ENCODE assay signal across 9 cellular contexts in the genomic region with DNA sequence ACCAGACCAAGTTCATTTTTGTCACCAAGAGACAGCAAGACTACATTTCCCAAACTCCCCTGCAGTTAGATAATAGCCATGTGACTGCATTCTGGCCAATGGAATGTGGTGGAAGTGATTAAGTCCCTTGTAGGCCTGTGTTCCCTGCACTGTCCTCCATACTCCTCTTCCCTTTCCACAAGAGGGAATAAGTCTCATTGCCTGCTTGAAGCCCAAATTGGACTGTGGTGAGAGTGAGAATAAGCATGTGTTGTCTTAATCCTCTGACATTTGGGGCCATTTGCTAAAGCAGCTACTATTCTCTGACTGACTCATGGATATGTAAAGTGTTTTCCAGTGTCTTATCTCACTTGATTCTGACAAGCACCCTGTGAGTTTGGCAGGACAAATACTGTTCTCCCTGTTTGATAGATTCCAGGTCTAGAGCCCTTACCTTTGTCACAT. TPM values are rescaled to one million over a fixed set of nuclear protein-coding genes. Genes with fewer than 3 reads are reported as not detected.
DNase-seq lines count a peak whose midpoint lies in the region; ATAC-seq and TF ChIP-seq lines count a peak whose summit lies in the region.
"Had no signal": no experiment of that assay in that cellular context is flagged by ENCODE, and none has a peak within 500 bp of the region (broad histone marks: within the 10 kb centered on the region; RNA-seq: fewer than 3 reads in every experiment).

No MANE protein-coding gene starts in this region.

- no TSS peak for BruUV-seq in IMR-90 (replicated peaks; lab: Mats Ljungman, UMichigan)

- H2AFZ ChIP-seq in IMR-90 (replicated peaks; ENCODE audit: low read length, poor library complexity) = no peak overlapping the region

- dilution Hi-C loops in IMR-90 (cut with HindIII; ENCODE audit: low sequenced_read_pairs, unreplicated experiment) = no loop called here

- no peak overlapping the region for H2BK20ac ChIP-seq in IMR-90 (ENCODE audit: low read depth, low read length)

- no peak overlapping the region for H4K5ac ChIP-seq in IMR-90 (ENCODE audit: low read depth, low read length)

- POLR2A ChIA-PET in IMR-90 (lab: Charles Lee; ENCODE audit: unreplicated experiment) = no interaction called here

- in situ Hi-C loops in IMR-90 (cut with MboI; ENCODE audit: low sequenced_read_pairs) = no loop called here
- in situ Hi-C loops in brain microvascular endothelial cell (cut with HindIII; ENCODE audit: low pct_ligation_motif_present, low sequenced_read_pairs) = no loop called here

- no peak for TF ChIP-seq RAD21 in IMR-90 (IDR thresholded peaks at IDR 0.05; ENCODE audit: low read length)

- H2BK120ac ChIP-seq in IMR-90 (ENCODE audit: low read depth, low read length) = no peak overlapping the region

- no peak overlapping the region for H2AK5ac ChIP-seq in IMR-90 (ENCODE audit: low read depth, low read length)

- no peak overlapping the region for H2BK15ac ChIP-seq in IMR-90 (ENCODE audit: low read depth, low read length)

- H3K4me2 ChIP-seq in IMR-90 (ENCODE audit: low read depth, low read length) = no peak overlapping the region

- H3K79me1 ChIP-seq in IMR-90 (ENCODE audit: low read depth in 1 of 2, low read length in 2 of 2) = no peaks in the 10 kb centered on the region

- H3K27me3 ChIP-seq in IMR-90 (ENCODE audit: control insufficient read depth, insufficient read depth, low read length) (no peaks in the 10 kb centered on the region), brain microvascular endothelial cell (replicated peaks) (no peaks in the 10 kb centered on the region), left lung (peaks cover 0 to 10% of the 10 kb centered on the region in 2 donors)
- H3K27me3 ChIP-seq: SJCRH30 had no signal

- no peak overlapping the region for H3K14ac ChIP-seq in IMR-90 (replicated peaks; ENCODE audit: low read depth, low read length)

- no peak overlapping the region for H3K9ac ChIP-seq in IMR-90 (ENCODE audit: low read depth, low read length)

- no peaks in the 10 kb centered on the region for H3K9me1 ChIP-seq in IMR-90 (ENCODE audit: insufficient read depth, low read length)

- H3K36me3 ChIP-seq in IMR-90 (ENCODE audit: control insufficient read depth, insufficient read depth, low read length) = no peaks in the 10 kb centered on the region
- H3K36me3 ChIP-seq in brain microvascular endothelial cell (replicated peaks) = no peaks in the 10 kb centered on the region
- no peaks in the 10 kb centered on the region for H3K36me3 ChIP-seq in left lung
- H3K36me3 ChIP-seq: SJCRH30 had no signal

- H3K23ac ChIP-seq in IMR-90 (ENCODE audit: low read depth, low read length) = no peak overlapping the region

- TF ChIP-seq POLR2A in IMR-90 (IDR thresholded peaks at IDR 0.05; ENCODE audit: low read depth, low read length) = no peak

- intact Hi-C loops in IMR-90 (cut with micrococcal nuclease) = no loop called here
- intact Hi-C loops in left lung (cut with DNase I) = no loop called here

- H3K4me1 ChIP-seq in IMR-90 (ENCODE audit: control insufficient read depth, insufficient read depth, low read length) (no peaks in the 10 kb centered on the region), left lung (no peaks in the 10 kb centered on the region)
- H3K4me1 ChIP-seq: SJCRH30 had no signal

- no peak overlapping the region for H3K4me3 ChIP-seq in IMR-90 (ENCODE audit: insufficient read depth, low read depth, low read length)
- H3K4me3 ChIP-seq in brain microvascular endothelial cell (ENCODE audit: low read depth, low read length) = no peak overlapping the region
- H3K4me3 ChIP-seq in left lung = no peak overlapping the region
- H3K4me3 ChIP-seq: SJCRH30 had no signal

- H3K27ac ChIP-seq in IMR-90 (ENCODE audit: insufficient read depth, low read length) = no peak overlapping the region
- H3K27ac ChIP-seq in brain microvascular endothelial cell = no peak overlapping the region
- no peak overlapping the region for H3K27ac ChIP-seq in left lung
- H3K27ac ChIP-seq: SJCRH30 had no signal

- H3K56ac ChIP-seq in IMR-90 (ENCODE audit: extremely low read depth, insufficient read depth, low read length) = no peak overlapping the region

- H3K9me3 ChIP-seq in IMR-90 (ENCODE audit: control insufficient read depth, insufficient read depth, low read length) (no peaks in the 10 kb centered on the region), left lung (no peaks in the 10 kb centered on the region)
- H3K9me3 ChIP-seq: SJCRH30 had no signal

- CTCF ChIA-PET in IMR-90 (lab: Yijun Ruan, JAX) = no interaction called here

- H2BK5ac ChIP-seq in IMR-90 (ENCODE audit: low read depth, low read length, poor library complexity, severe bottlenecking) = no peak overlapping the region

- DNase-seq in CD1c-positive myeloid dendritic cell (ENCODE audit: extremely low spot score) (peak; percentile 33), IMR-90 (peak; percentile 32), brain microvascular endothelial cell (peak; percentile 64), left lung (no peak), NCI-H128 (lab: John Stamatoyannopoulos, UW; ENCODE audit: unreplicated experiment) (no peak)

- no peak overlapping the region for H4K8ac ChIP-seq in IMR-90 (ENCODE audit: low read depth in 2 of 2, low read length in 2 of 2)

- no peak overlapping the region for H3K18ac ChIP-seq in IMR-90 (ENCODE audit: low read depth, low read length)

- H4K91ac ChIP-seq in IMR-90 (ENCODE audit: insufficient read depth, low read depth, low read length) = no peak overlapping the region

- ATAC-seq in IMR-90 (ENCODE audit: low read depth) (peak; percentile 61; the same call in 1 of the 2 replicates), left lung (peak; percentile 75), HG03280 (IDR thresholded peaks at IDR 0.05; ENCODE audit: unreplicated experiment) (no peak), HG03439 (IDR thresholded peaks at IDR 0.05; ENCODE audit: unreplicated experiment) (no peak), GM19023 (IDR thresholded peaks at IDR 0.05; ENCODE audit: unreplicated experiment) (no peak)

- H4K20me1 ChIP-seq in IMR-90 (ENCODE audit: insufficient read depth, low read length) = no peaks in the 10 kb centered on the region

- H3K4ac ChIP-seq in IMR-90 (ENCODE audit: low read depth, low read length) = no peak overlapping the region

- TF ChIP-seq CTCF in IMR-90 (conservative IDR thresholded peaks at IDR 0.05; ENCODE audit: low read depth, low read length) (no peak), brain microvascular endothelial cell (IDR thresholded peaks at IDR 0.05; ENCODE audit: low read depth, low read length, missing control alignments) (no peak), left lung (IDR thresholded peaks at IDR 0.05) (no peak)

- H2AK9ac ChIP-seq in IMR-90 (replicated peaks; ENCODE audit: low read depth, low read length, poor library complexity) = no peak overlapping the region

TF ChIP-seq in IMR-90, 13 proteins besides CTCF, POLR2A, EP300 and RAD21:
- TF ChIP-seq MAZ (IDR thresholded peaks at IDR 0.05; ENCODE audit: borderline replicate concordance, low read depth, low read length) = no peak
- TF ChIP-seq FOS (IDR thresholded peaks at IDR 0.05; ENCODE audit: low read depth, low read length) = no peak
- no peak for TF ChIP-seq NFE2L2 (IDR thresholded peaks at IDR 0.05; ENCODE audit: low read depth, low read length)
- TF ChIP-seq, protein P1, sequence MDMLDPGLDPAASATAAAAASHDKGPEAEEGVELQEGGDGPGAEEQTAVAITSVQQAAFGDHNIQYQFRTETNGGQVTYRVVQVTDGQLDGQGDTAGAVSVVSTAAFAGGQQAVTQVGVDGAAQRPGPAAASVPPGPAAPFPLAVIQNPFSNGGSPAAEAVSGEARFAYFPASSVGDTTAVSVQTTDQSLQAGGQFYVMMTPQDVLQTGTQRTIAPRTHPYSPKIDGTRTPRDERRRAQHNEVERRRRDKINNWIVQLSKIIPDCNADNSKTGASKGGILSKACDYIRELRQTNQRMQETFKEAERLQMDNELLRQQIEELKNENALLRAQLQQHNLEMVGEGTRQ (IDR thresholded peaks at IDR 0.05; ENCODE audit: low read depth, low read length) = peak; percentile 69; the same call in 1 of the 2 replicates

RNA-seq across cellular contexts. Expression of gene PIK3R6, which starts 20.7 kb away (rescaled TPM):
- total RNA-seq in IMR-90 (2012; rRNA removed) = not detected in 2 replicates
- not detected in 2 replicates for polyA plus RNA-seq in IMR-90 (2012; rRNA removed)
- not detected in 2 replicates for polyA plus RNA-seq in IMR-90 (2012; cell fraction: cytosol; rRNA removed)
- polyA plus RNA-seq in IMR-90 (2012; cell fraction: nucleus; rRNA removed; ENCODE audit: low replicate concordance) = not detected in 2 replicates
- total RNA-seq in left lung = 1 to 10 TPM; 1.8 to 2.4 TPM
- total RNA-seq: SJCRH30 had no signal

RNA-seq across cellular contexts. Expression of gene MFSD6L, which starts 47.6 kb away (rescaled TPM):
- total RNA-seq in IMR-90 (2012; rRNA removed) = not detected in 2 replicates
- not detected in 2 replicates for polyA plus RNA-seq in IMR-90 (2012; rRNA removed)
- polyA plus RNA-seq in IMR-90 (2012; cell fraction: cytosol; rRNA removed) = not detected in 2 replicates
- polyA plus RNA-seq in IMR-90 (2012; cell fraction: nucleus; rRNA removed; ENCODE audit: low replicate concordance) = not detected in 2 replicates
- 1 to 10 TPM; 1.4 to 1.6 TPM for total RNA-seq in left lung
- total RNA-seq: SJCRH30 had no signal

Comparison
In these comparisons a context has a peak if more than half of its experiments do, and no peak if none do; other contexts are left out.
1. DNase-seq: peak in CD1c-positive myeloid dendritic cell (single experiment), IMR-90 (single experiment) and brain microvascular endothelial cell (single experiment); none in left lung (0 of 2) and NCI-H128 (single experiment).
2. ATAC-seq: peak in IMR-90 (single experiment) and left lung (single experiment); none in HG03280 (single experiment), HG03439 (single experiment) and GM19023 (single experiment).